1 cellular context compared by ENCODE assay signal in the genomic region with DNA sequence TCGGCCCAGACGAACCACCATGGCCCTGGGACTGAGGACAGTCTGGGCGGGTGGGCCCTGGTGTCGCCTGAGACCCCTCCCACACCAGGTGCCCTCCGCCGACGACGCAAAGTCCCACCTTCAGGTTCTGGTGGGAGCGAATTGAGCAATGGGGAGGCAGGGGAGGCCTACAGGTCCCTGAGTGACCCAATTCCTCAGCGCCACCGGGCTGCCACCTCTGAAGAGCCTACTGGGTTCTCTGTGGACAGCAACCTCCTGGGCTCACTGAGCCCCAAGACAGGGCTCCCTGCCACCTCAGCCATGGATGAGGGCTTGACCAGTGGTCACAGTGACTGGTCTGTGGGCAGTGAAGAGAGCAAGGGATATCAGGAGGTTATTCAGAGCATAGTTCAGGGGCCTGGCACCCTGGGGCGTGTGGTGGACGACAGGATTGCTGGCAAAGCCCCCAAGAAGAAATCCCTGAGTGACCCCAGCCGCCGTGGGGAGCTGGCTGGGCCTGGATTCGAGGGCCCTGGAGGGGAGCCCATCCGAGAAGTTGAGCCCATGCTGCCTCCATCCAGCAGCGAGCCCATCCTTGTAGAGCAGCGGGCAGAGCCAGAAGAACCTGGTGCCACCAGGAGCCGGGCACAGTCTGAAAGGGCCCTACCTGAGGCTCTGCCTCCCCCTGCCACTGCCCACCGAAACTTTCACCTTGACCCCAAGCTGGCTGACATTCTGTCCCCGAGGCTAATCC.
TF ChIP-seq lines count a peak whose summit lies in the region.

No MANE protein-coding gene starts in this region.

TF ChIP-seq in IMR-90, 13 proteins besides CTCF, POLR2A, EP300 and RAD21:
- TF ChIP-seq MXI1 (IDR thresholded peaks at IDR 0.05; ENCODE audit: borderline replicate concordance, low read depth, low read length) (no peak), CHD1 (IDR thresholded peaks at IDR 0.05; ENCODE audit: low read depth, low read length) (no peak), RCOR1 (IDR thresholded peaks at IDR 0.05; ENCODE audit: insufficient replicate concordance, low read length) (no peak), RFX5 (IDR thresholded peaks at IDR 0.05; ENCODE audit: low read depth, low read length) (no peak), MAZ (IDR thresholded peaks at IDR 0.05; ENCODE audit: borderline replicate concordance, low read depth, low read length) (no peak), NFE2L2 (IDR thresholded peaks at IDR 0.05; ENCODE audit: low read depth, low read length) (no peak), BHLHE40 (IDR thresholded peaks at IDR 0.05; ENCODE audit: low read depth, low read length) (no peak), FOS (IDR thresholded peaks at IDR 0.05; ENCODE audit: low read depth, low read length) (no peak), CEBPB (IDR thresholded peaks at IDR 0.05; ENCODE audit: low read depth, low read length) (no peak), SMC3 (IDR thresholded peaks at IDR 0.05; ENCODE audit: low read depth, low read length) (no peak)
- TF ChIP-seq, protein P1, sequence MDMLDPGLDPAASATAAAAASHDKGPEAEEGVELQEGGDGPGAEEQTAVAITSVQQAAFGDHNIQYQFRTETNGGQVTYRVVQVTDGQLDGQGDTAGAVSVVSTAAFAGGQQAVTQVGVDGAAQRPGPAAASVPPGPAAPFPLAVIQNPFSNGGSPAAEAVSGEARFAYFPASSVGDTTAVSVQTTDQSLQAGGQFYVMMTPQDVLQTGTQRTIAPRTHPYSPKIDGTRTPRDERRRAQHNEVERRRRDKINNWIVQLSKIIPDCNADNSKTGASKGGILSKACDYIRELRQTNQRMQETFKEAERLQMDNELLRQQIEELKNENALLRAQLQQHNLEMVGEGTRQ (IDR thresholded peaks at IDR 0.05; ENCODE audit: low read depth, low read length): no peak
